Comparison of ENCODE assay signal across 22 cellular contexts in the genomic region with DNA sequence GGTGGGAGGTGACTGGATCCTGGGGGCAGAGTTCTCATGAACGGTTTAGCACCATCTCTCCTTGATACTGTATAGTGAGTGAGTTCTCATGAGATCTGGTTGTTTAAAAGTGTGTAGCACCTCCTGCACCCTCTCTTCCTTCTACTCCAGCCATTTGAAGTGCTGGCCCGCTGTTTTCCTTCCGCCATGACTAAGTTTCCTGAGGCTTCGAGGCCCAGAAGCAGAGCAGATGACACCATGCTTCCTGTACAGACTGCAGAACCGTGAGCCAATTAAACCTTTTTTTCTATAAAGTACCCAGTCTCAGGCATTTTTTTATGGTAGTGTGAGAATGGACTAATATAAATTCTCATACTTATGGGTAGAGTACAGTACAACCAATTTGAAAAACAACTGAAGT.
A peak's percentile ranks its signal among the peaks of the same experiment; 100 is the strongest.
DNase-seq lines count a peak whose midpoint lies in the region; ATAC-seq and TF ChIP-seq lines count a peak whose summit lies in the region.
"Had no signal": no experiment of that assay in that cellular context is flagged by ENCODE, and none has a peak within 500 bp of the region (broad histone marks: within the 10 kb centered on the region; RNA-seq: fewer than 3 reads in every experiment).

No MANE protein-coding gene starts in this region.

- H3K79me2 ChIP-seq in hepatocyte: no peaks in the 10 kb centered on the region

- H3K36me3 Mint-ChIP-seq in natural killer cell treated with Interleukin-12 subunit alpha and Interleukin-12 subunit beta and Interleukin-15 and Interleukin-18, amount 100 ng/mL, for 72 hours: peaks cover 31% of the 10 kb centered on the region
- no peaks in the 10 kb centered on the region for H3K36me3 Mint-ChIP-seq in natural killer cell
- H3K36me3 Mint-ChIP-seq in activated CD8-positive, alpha-beta T cell treated with anti-CD3 and anti-CD28 coated beads for 36 hours (ENCODE audit: low read depth): peaks cover 60% of the 10 kb centered on the region

- no peak overlapping the region for H2AFZ ChIP-seq in hepatocyte

- peaks cover 62 to 67% of the 10 kb centered on the region in 2 donors for H3K4me1 Mint-ChIP-seq in natural killer cell treated with Interleukin-12 subunit alpha and Interleukin-12 subunit beta and Interleukin-15 and Interleukin-18, amount 100 ng/mL, for 72 hours (ENCODE audit: low read depth in 2 of 2)
- peaks cover 36 to 42% of the 10 kb centered on the region in 2 donors for H3K4me1 Mint-ChIP-seq in natural killer cell
- H3K4me1 Mint-ChIP-seq in activated CD8-positive, alpha-beta T cell treated with anti-CD3 and anti-CD28 coated beads for 36 hours (ENCODE audit: low read depth): peaks cover 60% of the 10 kb centered on the region

- no peaks in the 10 kb centered on the region for H3K9me3 ChIP-seq in hepatocyte (ENCODE audit: low read depth)
- H3K9me3 ChIP-seq: HAP-1 had no signal

- no peaks in the 10 kb centered on the region for H4K20me1 ChIP-seq in hepatocyte (ENCODE audit: insufficient read depth, poor library complexity, severe bottlenecking)

- DNase-seq in natural killer cell treated with Interleukin-12 subunit alpha and Interleukin-12 subunit beta and Interleukin-15 and Interleukin-18, amount 100 ng/mL, for 72 hours (ENCODE audit: low spot score): no peak
- no peak for DNase-seq in natural killer cell
- no peak for DNase-seq in activated CD8-positive, alpha-beta T cell treated with anti-CD3 and anti-CD28 coated beads for 36 hours
- peak; percentile 65 to 98 for DNase-seq in dermis microvascular lymphatic vessel endothelial cell (ENCODE audit: low read depth in 2 of 2)
- DNase-seq in ACHN: no peak
- DNase-seq in dorsolateral prefrontal cortex: no peak
- no peak for DNase-seq in hepatocyte (ENCODE audit: low spot score)
- DNase-seq: C1 segment of cervical spinal cord; central memory CD4-positive, alpha-beta T cell; DMS79 treated with DMSO at 0.1 percent for 48 hours; midbrain; NCI-H1417; NCI-H2029 treated with DMSO at 0.1 percent for 48 hours; SHP77; small intestine; stimulated activated CD8-positive, alpha-beta memory T cell treated with anti-CD3 and anti-CD28 coated beads, Interleukin-4, amount 100 ng/mL, for 48 hours; transverse colon had no signal

- CTCF ChIA-PET in activated CD8-positive, alpha-beta T cell treated with anti-CD3 and anti-CD28 coated beads for 36 hours (lab: Charles Lee): interaction anchor here (0.9 kb wide), 1 partner anchor 16 kb away, joined by 3 read pairs; no protein-coding TSS in a partner anchor

- H3K4me2 ChIP-seq in hepatocyte: no peak overlapping the region
- H3K4me2 ChIP-seq: KMS-11 had no signal

- no peaks in the 10 kb centered on the region for H3K36me3 ChIP-seq in hepatocyte (replicated peaks; ENCODE audit: insufficient read depth, low read depth)
- H3K36me3 ChIP-seq: HAP-1, transverse colon had no signal

- no peak for TF ChIP-seq CTCF in natural killer cell (IDR thresholded peaks at IDR 0.05)
- no peak for TF ChIP-seq CTCF in activated CD8-positive, alpha-beta T cell treated with anti-CD3 and anti-CD28 coated beads for 36 hours (IDR thresholded peaks at IDR 0.05)
- no peak for TF ChIP-seq CTCF in dorsolateral prefrontal cortex (IDR thresholded peaks at IDR 0.05 in 54 of 56, conservative IDR thresholded peaks at IDR 0.05 in 2 of 56; ENCODE audit: low read depth in 1 of 56, partially characterized antibody in 56 of 56)
- no peak for TF ChIP-seq CTCF in hepatocyte (IDR thresholded peaks at IDR 0.05; ENCODE audit: poor library complexity)

- peaks cover 9% of the 10 kb centered on the region for H3K9me3 Mint-ChIP-seq in natural killer cell treated with Interleukin-12 subunit alpha and Interleukin-12 subunit beta and Interleukin-15 and Interleukin-18, amount 100 ng/mL, for 72 hours
- peaks cover 0 to 2% of the 10 kb centered on the region in 2 donors for H3K9me3 Mint-ChIP-seq in natural killer cell
- peaks cover 22% of the 10 kb centered on the region for H3K9me3 Mint-ChIP-seq in activated CD8-positive, alpha-beta T cell treated with anti-CD3 and anti-CD28 coated beads for 36 hours
- H3K9me3 Mint-ChIP-seq: dendritic cell treated with granulocyte-macrophage colony-stimulating factor and Interleukin-4, amounts not matched to agents 40 ng/mL and 50 ng/mL, for 4 days had no signal

- H3K27me3 ChIP-seq in dorsolateral prefrontal cortex (no peaks in the 10 kb centered on the region), hepatocyte (no peaks in the 10 kb centered on the region)
- H3K27me3 ChIP-seq: transverse colon had no signal

- 93% methylated on average over 5 of the region's 5 CpGs for WGBS in hepatocyte (ENCODE audit: low lambda C conversion rate, missing lambda C conversion rate)

- in situ Hi-C loops in ACHN (cut with HindIII; ENCODE audit: low pct_ligation_motif_present, low pct_unique_long_range_greater_than_20kb, low sequenced_read_pairs): no loop called here

- peak overlapping the region; percentile 51 for H3K4me3 Mint-ChIP-seq in natural killer cell treated with Interleukin-12 subunit alpha and Interleukin-12 subunit beta and Interleukin-15 and Interleukin-18, amount 100 ng/mL, for 72 hours
- no peak overlapping the region for H3K4me3 Mint-ChIP-seq in natural killer cell
- H3K4me3 Mint-ChIP-seq in activated CD8-positive, alpha-beta T cell treated with anti-CD3 and anti-CD28 coated beads for 36 hours: no peak overlapping the region
- H3K4me3 Mint-ChIP-seq: dendritic cell treated with granulocyte-macrophage colony-stimulating factor and Interleukin-4, amounts not matched to agents 40 ng/mL and 50 ng/mL, for 4 days; nephron had no signal

- intact Hi-C loops in natural killer cell (cut with micrococcal nuclease) (no loop called here), dorsolateral prefrontal cortex (cut with DNase I) (no loop called here)
- intact Hi-C loops in activated CD8-positive, alpha-beta T cell treated with anti-CD3 and anti-CD28 coated beads for 36 hours (cut with micrococcal nuclease): no loop called here

- ATAC-seq in natural killer cell treated with Interleukin-12 subunit alpha and Interleukin-12 subunit beta and Interleukin-15 and Interleukin-18, amount 100 ng/mL, for 72 hours: no peak
- no peak for ATAC-seq in natural killer cell
- no peak for ATAC-seq in activated CD8-positive, alpha-beta T cell treated with anti-CD3 and anti-CD28 coated beads for 36 hours
- ATAC-seq: Panc1 had no signal

- H3K9me2 ChIP-seq in hepatocyte (replicated peaks; ENCODE audit: insufficient read depth): no peaks in the 10 kb centered on the region

- POLR2A ChIA-PET in activated CD8-positive, alpha-beta T cell treated with anti-CD3 and anti-CD28 coated beads for 36 hours (lab: Charles Lee): interaction anchor here (0.6 to 10.5 kb wide), 2 partner anchors 34 to 125 kb away, joined by 3 to 222 read pairs; partner anchors contain the start of gene BHLHE40

- H3K27ac Mint-ChIP-seq in natural killer cell treated with Interleukin-12 subunit alpha and Interleukin-12 subunit beta and Interleukin-15 and Interleukin-18, amount 100 ng/mL, for 72 hours: peak overlapping the region; percentile 100
- H3K27ac Mint-ChIP-seq in natural killer cell: peak overlapping the region in 1 of 2 donors; percentile 49
- peak overlapping the region; percentile 82 for H3K27ac Mint-ChIP-seq in activated CD8-positive, alpha-beta T cell treated with anti-CD3 and anti-CD28 coated beads for 36 hours
- H3K27ac Mint-ChIP-seq: dendritic cell treated with granulocyte-macrophage colony-stimulating factor and Interleukin-4, amounts not matched to agents 40 ng/mL and 50 ng/mL, for 4 days; nephron had no signal

- H3K4me3 ChIP-seq in dorsolateral prefrontal cortex: no peak overlapping the region
- H3K4me3 ChIP-seq in hepatocyte: no peak overlapping the region
- H3K4me3 ChIP-seq: HAP-1, transverse colon had no signal

- H3K27me3 Mint-ChIP-seq in natural killer cell treated with Interleukin-12 subunit alpha and Interleukin-12 subunit beta and Interleukin-15 and Interleukin-18, amount 100 ng/mL, for 72 hours: no peaks in the 10 kb centered on the region
- H3K27me3 Mint-ChIP-seq in natural killer cell (ENCODE audit: low read depth in 2 of 2): no peaks in the 10 kb centered on the region
- H3K27me3 Mint-ChIP-seq in activated CD8-positive, alpha-beta T cell treated with anti-CD3 and anti-CD28 coated beads for 36 hours: no peaks in the 10 kb centered on the region
- H3K27me3 Mint-ChIP-seq: dendritic cell treated with granulocyte-macrophage colony-stimulating factor and Interleukin-4, amounts not matched to agents 40 ng/mL and 50 ng/mL, for 4 days had no signal

- no peaks in the 10 kb centered on the region for H3K4me1 ChIP-seq in hepatocyte (ENCODE audit: insufficient read depth)

- H3K27ac ChIP-seq in dorsolateral prefrontal cortex (no peak overlapping the region), hepatocyte (no peak overlapping the region)
- H3K27ac ChIP-seq: KMS-11, transverse colon had no signal

Comparison
In these comparisons a context has a peak if more than half of its experiments do, and no peak if none do; other contexts are left out.
1. DNase-seq: peak in dermis microvascular lymphatic vessel endothelial cell (2 of 2); none in natural killer cell treated with Interleukin-12 subunit alpha and Interleukin-12 subunit beta and Interleukin-15 and Interleukin-18, amount 100 ng/mL, for 72 hours (single experiment), natural killer cell (single experiment), activated CD8-positive, alpha-beta T cell treated with anti-CD3 and anti-CD28 coated beads for 36 hours (single experiment), ACHN (single experiment), dorsolateral prefrontal cortex (0 of 10) and hepatocyte (single experiment).